In genomic region chr6:142902636-142903053, GRCh38 we compare ENCODE assay signal across 8 cellular contexts. TPM values are rescaled to one million over a fixed set of nuclear protein-coding genes. Genes with fewer than 3 reads are reported as not detected.
DNase-seq lines count a peak whose midpoint lies in the region; ATAC-seq, FAIRE-seq and TF ChIP-seq lines count a peak whose summit lies in the region.

No MANE protein-coding gene starts in this region.

- peak; percentile 90 for FAIRE-seq in GM12878 (lab: Jason Lieb, UNC)

- H3K9me2 ChIP-seq in MM.1S (replicated peaks; ENCODE audit: insufficient read depth, low read length): no peaks in the 10 kb centered on the region

- TF ChIP-seq CTCF in GM12878 (IDR thresholded peaks at IDR 0.05 in 2 of 3, conservative IDR thresholded peaks at IDR 0.05 in 1 of 3; ENCODE audit: control insufficient read depth in 2 of 3, extremely low read depth in 1 of 3, insufficient read depth in 1 of 3, low read depth in 3 of 3, low read length in 3 of 3) (no peak), left lung (IDR thresholded peaks at IDR 0.05) (no peak), MM.1S (IDR thresholded peaks at IDR 0.05; ENCODE audit: low read length) (no peak)

- H3K9ac ChIP-seq in GM12878 (ENCODE audit: control insufficient read depth, insufficient read depth, low read length) (no peak overlapping the region), MM.1S (ENCODE audit: low read length) (no peak overlapping the region)

- H3K27ac ChIP-seq in GM12878 (ENCODE audit: control insufficient read depth, insufficient read depth) (peak overlapping the region; percentile 63), left lung (peak overlapping the region; percentile 37 to 46), MM.1S (ENCODE audit: low read length) (no peak overlapping the region)

- in situ Hi-C loops in GM12878 (cut with MboI): no loop called here

- no TSS peak for BruUV-seq in GM12878 (replicated peaks; lab: Mats Ljungman, UMichigan)

- WGBS in GM12878 (ENCODE audit: insufficient coverage, insufficient replicate concordance, low lambda C conversion rate, missing lambda C conversion rate): 14% methylated on average over 4 of the region's 4 CpGs

- H3K79me2 ChIP-seq in GM12878 (ENCODE audit: control insufficient read depth, insufficient read depth, low read length) (peaks cover 71% of the 10 kb centered on the region), MM.1S (ENCODE audit: low read length) (no peaks in the 10 kb centered on the region)

- H3K4me2 ChIP-seq in GM12878 (ENCODE audit: control insufficient read depth, insufficient read depth) (peak overlapping the region; percentile 52), MM.1S (ENCODE audit: low read depth, low read length) (no peak overlapping the region)

- CTCF ChIA-PET in GM12878 (lab: Yijun Ruan, JAX): interaction anchor here (2.0 to 2.1 kb wide), 3 partner anchors 13 to 156 kb away, joined by 5 to 6 read pairs (median 5); no protein-coding TSS in a partner anchor

- ATAC-seq in GM21367 (IDR thresholded peaks at IDR 0.05; ENCODE audit: unreplicated experiment) (peak; percentile 64), GM12878 (peak; percentile 79), left lung (peak; percentile 90)

- no peak overlapping the region for H3K4me3 ChIP-seq in GM12878
- no peak overlapping the region for H3K4me3 ChIP-seq in left lung
- H3K4me3 ChIP-seq in MM.1S (ENCODE audit: low read length): no peak overlapping the region

- POLR2A ChIA-PET in GM12878 (lab: Charles Lee): interaction anchor here (0.6 to 1.5 kb wide), 6 partner anchors 8 to 54 kb away, joined by 3 read pairs; no protein-coding TSS in a partner anchor

- H2AFZ ChIP-seq in GM12878 (ENCODE audit: control insufficient read depth, low read depth, low read length): no peak overlapping the region
- H2AFZ ChIP-seq in MM.1S (ENCODE audit: low read length): no peak overlapping the region

- peaks cover 16% of the 10 kb centered on the region; the same call in 1 of the 2 replicates for H3K4me1 ChIP-seq in GM12878 (ENCODE audit: control insufficient read depth, insufficient read depth, low read length)
- peaks cover 3 to 30% of the 10 kb centered on the region in 2 donors for H3K4me1 ChIP-seq in left lung
- H3K4me1 ChIP-seq in MM.1S (ENCODE audit: low read length): no peaks in the 10 kb centered on the region

- SMC1A ChIA-PET in GM12878 (lab: Charles Lee; ENCODE audit: uncharacterized antibody, unreplicated experiment): interaction anchor here (0.8 to 9.4 kb wide), 17 partner anchors 10 to 119 kb away, joined by 3 to 86 read pairs (median 5); no protein-coding TSS in a partner anchor

- H3K9me3 ChIP-seq in GM12878 (replicated peaks; ENCODE audit: control insufficient read depth, insufficient read depth, low read length) (no peaks in the 10 kb centered on the region), left lung (no peaks in the 10 kb centered on the region), MM.1S (replicated peaks; ENCODE audit: insufficient read depth, low read length) (no peaks in the 10 kb centered on the region)

- RAD21 ChIA-PET in GM12878 (lab: Charles Lee; ENCODE audit: unreplicated experiment): interaction anchor here (0.6 to 7.2 kb wide), 8 partner anchors 10 to 123 kb away, joined by 3 to 86 read pairs (median 6); no protein-coding TSS in a partner anchor

- DNase-seq in CD1c-positive myeloid dendritic cell (ENCODE audit: extremely low spot score): peak; percentile 46
- DNase-seq in HPDE6-E6E7 (ENCODE audit: extremely low spot score): peak; percentile 56
- DNase-seq in T-helper 22 cell (ENCODE audit: low read depth): peak; percentile 76
- peak; percentile 67 for DNase-seq in GM12878 (ENCODE audit: low read depth, low spot score)
- peak; percentile 69 to 84 for DNase-seq in left lung
- peak; percentile 41 to 64 for DNase-seq in stimulated activated CD8-positive, alpha-beta memory T cell treated with anti-CD3 and anti-CD28 coated beads, Interleukin-7, amount 100 ng/mL, for 48 hours (ENCODE audit: extremely low read depth in 1 of 2, low read depth in 1 of 2)
- DNase-seq in MM.1S: no peak

- no peak for TF ChIP-seq RAD21 in GM12878 (IDR thresholded peaks at IDR 0.05; ENCODE audit: insufficient read depth, low read depth, low read length)

- H3K36me3 ChIP-seq in GM12878 (ENCODE audit: control insufficient read depth in 2 of 2, insufficient read depth in 2 of 2, low read length in 1 of 2) (peaks cover 0 to 6% of the 10 kb centered on the region in 2 experiments; a peak in 3 of 4 replicates), left lung (no peaks in the 10 kb centered on the region), MM.1S (replicated peaks; ENCODE audit: insufficient read depth, low read length) (no peaks in the 10 kb centered on the region)

- intact Hi-C loops in GM12878 (cut with micrococcal nuclease; ENCODE audit: unreplicated experiment) (loop anchor here (2.0 to 5.0 kb wide), 2 partner anchors 16 to 40 kb away; no protein-coding TSS in a partner anchor), left lung (cut with DNase I) (no loop called here)

- H4K20me1 ChIP-seq in GM12878 (ENCODE audit: control insufficient read depth, insufficient read depth) (no peaks in the 10 kb centered on the region), MM.1S (ENCODE audit: insufficient read depth, low read length) (no peaks in the 10 kb centered on the region)

- H3F3A ChIP-seq in MM.1S (ENCODE audit: insufficient read depth, low read length): no peaks in the 10 kb centered on the region; the same call in 1 of the 2 replicates

- peak; percentile 53 to 65; a peak in 2 of 4 replicates for TF ChIP-seq EP300 in GM12878 (IDR thresholded peaks at IDR 0.05; ENCODE audit: borderline replicate concordance in 1 of 2, control insufficient read depth in 1 of 2, low read depth in 2 of 2, low read length in 2 of 2)

- H3K27me3 ChIP-seq in GM12878 (replicated peaks in 1 of 2; ENCODE audit: control insufficient read depth in 2 of 2, insufficient read depth in 2 of 2, low read length in 1 of 2): no peaks in the 10 kb centered on the region
- H3K27me3 ChIP-seq in left lung: no peaks in the 10 kb centered on the region
- no peaks in the 10 kb centered on the region for H3K27me3 ChIP-seq in MM.1S (replicated peaks; ENCODE audit: insufficient read depth, low read length)

- no peak for TF ChIP-seq POLR2A in GM12878 (IDR thresholded peaks at IDR 0.05; ENCODE audit: low read depth, low read length)

TF ChIP-seq in GM12878, 131 proteins besides CTCF, POLR2A, EP300 and RAD21 (continues in another document):
- TF ChIP-seq MAX (IDR thresholded peaks at IDR 0.05; ENCODE audit: low read depth, low read length) (no peak), CUX1 (IDR thresholded peaks at IDR 0.05; ENCODE audit: insufficient replicate concordance, low read depth, low read length) (no peak), RUNX3 (IDR thresholded peaks at IDR 0.05; ENCODE audit: low read length) (peak; percentile 97), NR2C1 (IDR thresholded peaks at IDR 0.05) (no peak)

RNA-seq across cellular contexts. Expression of gene HIVEP2, which starts 42.3 kb away (rescaled TPM):
- total RNA-seq in GM12878 (2013; cell fraction: nucleolus; rRNA removed): 139 and 140 TPM in 2 replicates
- total RNA-seq in GM12878 (2014; rRNA removed) (11.6 and 14.7 TPM in 2 replicates), GM12878 (2014; rRNA removed; fragmentation: Illumina TruSeq; extraction: Trizol) (15.5 and 15.9 TPM in 2 replicates), GM12878 (2021) (15.7 and 18.2 TPM in 2 replicates), left lung (10 to 100 TPM; 14.1 to 16.6 TPM)
- 5.6 TPM for polyA plus RNA-seq in GM12878 (2011; ENCODE audit: low read depth)
- polyA plus RNA-seq in GM12878 (2011; rRNA removed) (13.2 and 14.4 TPM in 2 replicates), GM12878 (2014; fragmentation: Illumina TruSeq; extraction: Trizol) (13.6 and 16.5 TPM in 2 replicates), GM12878 (2014; fragmentation: Nextera tagmentation; extraction: Ambion mirVana) (1 to 10 TPM; 1.2 to 1.6 TPM), GM12878 (2014; rRNA removed) (8.8 TPM in 2 replicates), GM12878 (2016; fragmentation: Nextera tagmentation; extraction: Ambion mirVana) (1 to 10 TPM; 4.4 to 5.0 TPM)
- 13.0 and 14.7 TPM in 2 replicates for polyA plus RNA-seq in GM12878 (2011; cell fraction: cytosol; rRNA removed)
- 24.2 and 25.1 TPM in 2 replicates for polyA plus RNA-seq in GM12878 (2011; cell fraction: nucleus; rRNA removed)
- 6.4 and 10.4 TPM in 2 replicates for polyA plus RNA-seq in GM12878 (2012)
- 47.2 and 50.2 TPM in 2 replicates for polyA minus RNA-seq in GM12878 (2011; rRNA and poly(A)+ RNA removed)
- 13.0 and 14.1 TPM in 2 replicates for polyA minus RNA-seq in GM12878 (2011; cell fraction: cytosol; rRNA and poly(A)+ RNA removed)
- polyA minus RNA-seq in GM12878 (2011; cell fraction: nucleus; rRNA and poly(A)+ RNA removed): 22.6 and 29.6 TPM in 2 replicates
